In genomic region chr17:7476474-7476873, GRCh38 we compare ENCODE assay signal across 10 cellular contexts. TPM values are rescaled to one million over a fixed set of nuclear protein-coding genes. Genes with fewer than 3 reads are reported as not detected.
DNase-seq lines count a peak whose midpoint lies in the region; ATAC-seq and TF ChIP-seq lines count a peak whose summit lies in the region.
"Had no signal": no experiment of that assay in that cellular context is flagged by ENCODE, and none has a peak within 500 bp of the region (broad histone marks: within the 10 kb centered on the region; RNA-seq: fewer than 3 reads in every experiment).

No MANE protein-coding gene starts in this region.

- in situ Hi-C loops in transverse colon (cut with MboI; ENCODE audit: low pct_ligation_motif_present in 1 of 4, low pct_unique_long_range_greater_than_20kb in 1 of 4, low sequenced_read_pairs in 3 of 4), result no loop called here

- peak overlapping the region; percentile 83 for H3K4me3 ChIP-seq in adipocyte (ENCODE audit: low read length)
- no peak overlapping the region for H3K4me3 ChIP-seq in transverse colon

- H3K36me3 Mint-ChIP-seq in activated T-cell treated with anti-CD3 and anti-CD28 coated beads, Interleukin-2, amount 50 U/mL, for 72 hours (ENCODE audit: insufficient read depth in 2 of 2), result peaks cover 0 to 3% of the 10 kb centered on the region in 2 donors
- no peaks in the 10 kb centered on the region for H3K36me3 Mint-ChIP-seq in activated T-cell treated with anti-CD3 and anti-CD28 coated beads, Interleukin-2, amount 50 U/mL, for 4 hours (ENCODE audit: insufficient read depth)
- no peaks in the 10 kb centered on the region for H3K36me3 Mint-ChIP-seq in immature natural killer cell

- no peak for DNase-seq in activated T-cell treated with anti-CD3 and anti-CD28 coated beads, Interleukin-2, amount 50 U/mL, for 72 hours
- no peak for DNase-seq in activated T-cell treated with anti-CD3 and anti-CD28 coated beads, Interleukin-2, amount 50 U/mL, for 4 hours
- DNase-seq in adipocyte (ENCODE audit: low read depth), result peak; percentile 44
- no peak for DNase-seq in immature natural killer cell
- no peak for DNase-seq in transverse colon
- DNase-seq: SIG-M5; stimulated activated CD4-positive, alpha-beta T cell treated with anti-CD3 and anti-CD28 coated beads, Interleukin-2, amount 100 ng/mL, for 48 hours had no signal

- no peaks in the 10 kb centered on the region for H3K9me3 Mint-ChIP-seq in activated T-cell treated with anti-CD3 and anti-CD28 coated beads, Interleukin-2, amount 50 U/mL, for 72 hours
- H3K9me3 Mint-ChIP-seq in activated T-cell treated with anti-CD3 and anti-CD28 coated beads, Interleukin-2, amount 50 U/mL, for 4 hours, result no peaks in the 10 kb centered on the region
- no peaks in the 10 kb centered on the region for H3K9me3 Mint-ChIP-seq in immature natural killer cell

- H3K27ac ChIP-seq in transverse colon, result peak overlapping the region; percentile 95 to 100 (median 99)

- TF ChIP-seq EP300 in transverse colon (IDR thresholded peaks at IDR 0.05; ENCODE audit: low read depth), result no peak

- no peak for TF ChIP-seq POLR2A in transverse colon (IDR thresholded peaks at IDR 0.05)
- TF ChIP-seq POLR2A in GM18505 (IDR thresholded peaks at IDR 0.05; ENCODE audit: borderline replicate concordance, extremely low read depth, insufficient read depth, insufficient read length), result no peak

- H3K4me3 Mint-ChIP-seq in activated T-cell treated with anti-CD3 and anti-CD28 coated beads, Interleukin-2, amount 50 U/mL, for 72 hours, result peak overlapping the region; percentile 41 to 84
- H3K4me3 Mint-ChIP-seq in activated T-cell treated with anti-CD3 and anti-CD28 coated beads, Interleukin-2, amount 50 U/mL, for 4 hours, result no peak overlapping the region
- peak overlapping the region; percentile 90 to 98 (median 94) for H3K4me3 Mint-ChIP-seq in immature natural killer cell

- H3K27me3 ChIP-seq in adipocyte (replicated peaks; ENCODE audit: control insufficient read depth, insufficient read depth, low read length) (no peaks in the 10 kb centered on the region), transverse colon (no peaks in the 10 kb centered on the region)

- no peak for TF ChIP-seq CTCF in transverse colon (IDR thresholded peaks at IDR 0.05)

- intact Hi-C loops in transverse colon (cut with DNase I; ENCODE audit: low total_unique reads), result no loop called here

- 28 to 38% methylated on average over 2 to 3 of the region's 3 CpGs for WGBS in transverse colon (ENCODE audit: low coverage in 1 of 2), 2 donors

- H3K27ac Mint-ChIP-seq in activated T-cell treated with anti-CD3 and anti-CD28 coated beads, Interleukin-2, amount 50 U/mL, for 72 hours, result peak overlapping the region; percentile 23
- H3K27ac Mint-ChIP-seq in immature natural killer cell, result peak overlapping the region; percentile 94 to 99 (median 97)

- peaks cover 45% of the 10 kb centered on the region for H3K4me1 ChIP-seq in adipocyte (ENCODE audit: control insufficient read depth, insufficient read depth, low read length)
- peaks cover 17 to 43% (median 30%) of the 10 kb centered on the region in 4 donors for H3K4me1 ChIP-seq in transverse colon

- H3K36me3 ChIP-seq in adipocyte (ENCODE audit: control insufficient read depth, insufficient read depth, low read length, severe bottlenecking) (peaks cover 3% of the 10 kb centered on the region), transverse colon (no peaks in the 10 kb centered on the region)

- H3K4me1 Mint-ChIP-seq in activated T-cell treated with anti-CD3 and anti-CD28 coated beads, Interleukin-2, amount 50 U/mL, for 72 hours (ENCODE audit: low read depth), result peaks cover 60% of the 10 kb centered on the region
- peaks cover 55% of the 10 kb centered on the region for H3K4me1 Mint-ChIP-seq in activated T-cell treated with anti-CD3 and anti-CD28 coated beads, Interleukin-2, amount 50 U/mL, for 4 hours (ENCODE audit: low read depth)
- peaks cover 60 to 63% of the 10 kb centered on the region in 2 donors for H3K4me1 Mint-ChIP-seq in immature natural killer cell

- peak overlapping the region; percentile 96 for H3K9ac ChIP-seq in adipocyte (ENCODE audit: low read length)

- H3K9me3 ChIP-seq in adipocyte (ENCODE audit: control insufficient read depth, low read length), result no peaks in the 10 kb centered on the region
- no peaks in the 10 kb centered on the region for H3K9me3 ChIP-seq in transverse colon

- no peak for ATAC-seq in activated T-cell treated with anti-CD3 and anti-CD28 coated beads, Interleukin-2, amount 50 U/mL, for 72 hours (replicated peaks in 1 of 2)
- ATAC-seq in activated T-cell treated with anti-CD3 and anti-CD28 coated beads, Interleukin-2, amount 50 U/mL, for 4 hours, result no peak
- ATAC-seq in GM21515 (IDR thresholded peaks at IDR 0.05; ENCODE audit: unreplicated experiment) (no peak), GM18505 (IDR thresholded peaks at IDR 0.05; ENCODE audit: unreplicated experiment) (no peak), HG02623 (IDR thresholded peaks at IDR 0.05; ENCODE audit: unreplicated experiment) (no peak)

- H3K27me3 Mint-ChIP-seq in activated T-cell treated with anti-CD3 and anti-CD28 coated beads, Interleukin-2, amount 50 U/mL, for 72 hours (ENCODE audit: low read depth), result no peaks in the 10 kb centered on the region
- no peaks in the 10 kb centered on the region for H3K27me3 Mint-ChIP-seq in activated T-cell treated with anti-CD3 and anti-CD28 coated beads, Interleukin-2, amount 50 U/mL, for 4 hours (ENCODE audit: low read depth)
- peaks cover 17 to 26% (median 25%) of the 10 kb centered on the region in 3 donors for H3K27me3 Mint-ChIP-seq in immature natural killer cell (ENCODE audit: low read depth in 3 of 3)

RNA-seq across cellular contexts. Expression of gene ZBTB4, which starts 3.0 kb away (rescaled TPM):
- 10 to 100 TPM; 28.5 to 29.0 TPM for total RNA-seq in activated T-cell treated with anti-CD3 and anti-CD28 coated beads, Interleukin-2, amount 50 U/mL, for 72 hours
- 10 to 100 TPM; 16.0 to 18.0 (median 17.5) TPM for total RNA-seq in activated T-cell treated with anti-CD3 and anti-CD28 coated beads, Interleukin-2, amount 50 U/mL, for 4 hours
- 10 to 100 TPM in 1 of 3 donors, 1 to 10 TPM in 2; 4.4 to 25.8 (median 8.3) TPM for polyA plus RNA-seq in immature natural killer cell
- 10 to 100 TPM; 18.3 to 48.6 (median 23.2) TPM for total RNA-seq in transverse colon

RNA-seq across cellular contexts. Expression of gene SLC35G6, which starts 4.8 kb away (rescaled TPM):
- total RNA-seq in activated T-cell treated with anti-CD3 and anti-CD28 coated beads, Interleukin-2, amount 50 U/mL, for 72 hours, result under 1 TPM in 1 of 2 donors, not detected in 1; 0.25 TPM
- not detected for total RNA-seq in activated T-cell treated with anti-CD3 and anti-CD28 coated beads, Interleukin-2, amount 50 U/mL, for 4 hours
- not detected for polyA plus RNA-seq in immature natural killer cell
- not detected for total RNA-seq in transverse colon

RNA-seq across cellular contexts. Expression of gene POLR2A, which starts 7.7 kb away (rescaled TPM):
- 100 to 1,000 TPM; 211 to 249 TPM for total RNA-seq in activated T-cell treated with anti-CD3 and anti-CD28 coated beads, Interleukin-2, amount 50 U/mL, for 72 hours
- 100 to 1,000 TPM; 184 to 188 (median 188) TPM for total RNA-seq in activated T-cell treated with anti-CD3 and anti-CD28 coated beads, Interleukin-2, amount 50 U/mL, for 4 hours
- 10 to 100 TPM; 16.0 to 67.8 (median 25.7) TPM for polyA plus RNA-seq in immature natural killer cell
- total RNA-seq in transverse colon, result 100 to 1,000 TPM in 3 of 4 donors, 10 to 100 TPM in 1; 91.3 to 321 (median 127) TPM

RNA-seq across cellular contexts. Expression of gene CHRNB1, which starts 31.6 kb away (rescaled TPM):
- total RNA-seq in activated T-cell treated with anti-CD3 and anti-CD28 coated beads, Interleukin-2, amount 50 U/mL, for 72 hours, result 10 to 100 TPM; 25.5 to 26.8 TPM
- 1 to 10 TPM; 3.9 to 4.6 (median 4.3) TPM for total RNA-seq in activated T-cell treated with anti-CD3 and anti-CD28 coated beads, Interleukin-2, amount 50 U/mL, for 4 hours
- polyA plus RNA-seq in immature natural killer cell, result 10 to 100 TPM; 32.4 to 41.3 (median 38.5) TPM
- 10 to 100 TPM in 1 of 4 donors, 1 to 10 TPM in 2, not detected in 1; 5.8 to 10.3 (median 8.9) TPM for total RNA-seq in transverse colon

RNA-seq across cellular contexts. Expression of gene FGF11, which starts 37.2 kb away (rescaled TPM):
- 1 to 10 TPM; 4.9 to 5.3 TPM for total RNA-seq in activated T-cell treated with anti-CD3 and anti-CD28 coated beads, Interleukin-2, amount 50 U/mL, for 72 hours
- total RNA-seq in activated T-cell treated with anti-CD3 and anti-CD28 coated beads, Interleukin-2, amount 50 U/mL, for 4 hours, result under 1 TPM; 0.19 to 0.32 (median 0.28) TPM
- polyA plus RNA-seq in immature natural killer cell, result not detected
- 1 to 10 TPM in 3 of 4 donors, not detected in 1; 1.6 to 2.4 (median 1.9) TPM for total RNA-seq in transverse colon
